Comparison of ENCODE assay signal across 26 cellular contexts in the genomic region with DNA sequence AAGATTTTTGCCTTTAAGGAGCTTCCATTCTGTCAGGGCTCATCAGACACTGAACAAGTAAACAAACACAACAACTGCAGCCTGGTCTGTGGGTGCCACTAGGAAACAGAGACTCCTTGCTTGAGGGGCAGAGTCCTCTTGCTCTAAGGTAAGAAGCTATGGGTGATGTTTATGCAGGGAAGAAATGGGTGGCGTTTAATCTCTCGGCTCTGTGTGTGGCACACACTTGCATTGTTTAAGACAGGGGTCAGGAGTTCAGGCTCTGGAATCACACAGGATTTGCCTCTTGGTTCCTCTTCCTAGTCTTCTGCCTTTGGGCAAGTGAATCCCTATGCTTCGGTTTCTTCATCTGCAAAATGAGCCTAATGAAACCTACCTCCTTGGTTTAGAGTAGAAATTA.
DNase-seq lines count a peak whose midpoint lies in the region; ATAC-seq and TF ChIP-seq lines count a peak whose summit lies in the region.
"Had no signal": no experiment of that assay in that cellular context is flagged by ENCODE, and none has a peak within 500 bp of the region (broad histone marks: within the 10 kb centered on the region; RNA-seq: fewer than 3 reads in every experiment).

No MANE protein-coding gene starts in this region.

- TF ChIP-seq CTCF in natural killer cell (IDR thresholded peaks at IDR 0.05), result no peak
- no peak for TF ChIP-seq CTCF in upper lobe of right lung (IDR thresholded peaks at IDR 0.05)

- peaks cover 6% of the 10 kb centered on the region for H3K4me1 ChIP-seq in upper lobe of right lung
- H3K4me1 ChIP-seq: BE2C, Caco-2 had no signal

- POLR2A ChIA-PET in activated CD4-positive, alpha-beta memory T cell treated with anti-CD3 and anti-CD28 coated beads, Interleukin-2, amount 10 ng/mL, durations not matched to agents 7 days and 5 days (lab: Charles Lee), result interaction anchor here (0.6 kb wide), 1 partner anchor 10 kb away, joined by 3 read pairs; no protein-coding TSS in a partner anchor
- POLR2A ChIA-PET in activated CD4-positive, alpha-beta memory T cell treated with anti-CD3 and anti-CD28 coated beads for 36 hours (lab: Charles Lee), result interaction anchor here (1.1 kb wide), 1 partner anchor 9 kb away, joined by 4 read pairs; no protein-coding TSS in a partner anchor

- peaks cover 70% of the 10 kb centered on the region for H3K4me1 Mint-ChIP-seq in activated CD4-positive, alpha-beta memory T cell treated with anti-CD3 and anti-CD28 coated beads, Interleukin-2, amount 10 ng/mL, durations not matched to agents 7 days and 5 days
- H3K4me1 Mint-ChIP-seq in activated CD4-positive, alpha-beta memory T cell treated with anti-CD3 and anti-CD28 coated beads for 36 hours (ENCODE audit: low read depth), result peaks cover 76% of the 10 kb centered on the region
- peaks cover 74% of the 10 kb centered on the region for H3K4me1 Mint-ChIP-seq in central memory CD8-positive, alpha-beta T cell
- H3K4me1 Mint-ChIP-seq in natural killer cell, result peaks cover 87 to 91% of the 10 kb centered on the region in 2 donors

- no peak for DNase-seq in activated CD4-positive, alpha-beta memory T cell treated with anti-CD3 and anti-CD28 coated beads, Interleukin-2, amount 10 ng/mL, durations not matched to agents 7 days and 5 days
- no peak for DNase-seq in activated CD4-positive, alpha-beta memory T cell treated with anti-CD3 and anti-CD28 coated beads for 36 hours
- DNase-seq in central memory CD8-positive, alpha-beta T cell (ENCODE audit: low spot score in 2 of 2), result no peak
- DNase-seq in natural killer cell, result no peak
- no peak for DNase-seq in upper lobe of right lung
- no peak for DNase-seq in stimulated activated CD4-positive, alpha-beta T cell treated with anti-CD3 and anti-CD28 coated beads, Interleukin-4, amount 100 ng/mL, for 24 hours
- no peak for DNase-seq in left lobe of liver (ENCODE audit: low spot score)
- DNase-seq: 8988T, ACHN, BE2C, Caco-2, GDM1, GOT3, HFFc6, Karpas-422, NCI-H1105, NCI-H1436 treated with DMSO at 0.1 percent for 48 hours, NCI-H187 treated with DMSO at 0.1 percent for 48 hours, NCI-H524 treated with DMSO at 0.1 percent for 48 hours, NCI-H774, PC-3 had no signal

- intact Hi-C loops in activated CD4-positive, alpha-beta memory T cell treated with anti-CD3 and anti-CD28 coated beads for 36 hours (cut with micrococcal nuclease), result no loop called here
- intact Hi-C loops in natural killer cell (cut with micrococcal nuclease), result no loop called here
- intact Hi-C loops in upper lobe of right lung (cut with DNase I), result no loop called here

- no peak overlapping the region for H3K4me3 ChIP-seq in upper lobe of right lung
- H3K4me3 ChIP-seq: GM12878, HAP-1 had no signal

- H3K9me3 ChIP-seq in upper lobe of right lung, result no peaks in the 10 kb centered on the region
- H3K9me3 ChIP-seq: BE2C, Caco-2, HAP-1 had no signal

- no peak overlapping the region for H3K4me3 Mint-ChIP-seq in activated CD4-positive, alpha-beta memory T cell treated with anti-CD3 and anti-CD28 coated beads, Interleukin-2, amount 10 ng/mL, durations not matched to agents 7 days and 5 days
- H3K4me3 Mint-ChIP-seq in activated CD4-positive, alpha-beta memory T cell treated with anti-CD3 and anti-CD28 coated beads for 36 hours, result no peak overlapping the region
- H3K4me3 Mint-ChIP-seq in central memory CD8-positive, alpha-beta T cell, result peak overlapping the region; percentile 12
- H3K4me3 Mint-ChIP-seq in natural killer cell, result peak overlapping the region; percentile 67
- H3K4me3 Mint-ChIP-seq: CD14-positive monocyte, HFFc6 had no signal

- H3K27me3 ChIP-seq in upper lobe of right lung, result no peaks in the 10 kb centered on the region
- H3K27me3 ChIP-seq: BE2C had no signal

- CTCF ChIA-PET in activated CD4-positive, alpha-beta memory T cell treated with anti-CD3 and anti-CD28 coated beads, Interleukin-2, amount 10 ng/mL, durations not matched to agents 7 days and 5 days (lab: Charles Lee), result no interaction called here
- CTCF ChIA-PET in activated CD4-positive, alpha-beta memory T cell treated with anti-CD3 and anti-CD28 coated beads for 36 hours (lab: Charles Lee), result no interaction called here

- ATAC-seq in central memory CD8-positive, alpha-beta T cell (replicated peaks; ENCODE audit: extremely low read depth, poor library complexity, severe bottlenecking), result no peak
- ATAC-seq in natural killer cell, result no peak
- peak; percentile 27 for ATAC-seq in upper lobe of right lung
- no peak for ATAC-seq in HG03097 (IDR thresholded peaks at IDR 0.05; ENCODE audit: low FRiP score, unreplicated experiment)
- ATAC-seq in left lobe of liver, result no peak
- ATAC-seq: GM12878, PC-3, SK-N-SH treated with all-trans-retinoic acid at 6 μM for 48 hours had no signal

- no peak overlapping the region for H3K27ac ChIP-seq in upper lobe of right lung

- no peaks in the 10 kb centered on the region for H3K27me3 Mint-ChIP-seq in activated CD4-positive, alpha-beta memory T cell treated with anti-CD3 and anti-CD28 coated beads, Interleukin-2, amount 10 ng/mL, durations not matched to agents 7 days and 5 days
- no peaks in the 10 kb centered on the region for H3K27me3 Mint-ChIP-seq in activated CD4-positive, alpha-beta memory T cell treated with anti-CD3 and anti-CD28 coated beads for 36 hours
- no peaks in the 10 kb centered on the region for H3K27me3 Mint-ChIP-seq in central memory CD8-positive, alpha-beta T cell
- no peaks in the 10 kb centered on the region for H3K27me3 Mint-ChIP-seq in natural killer cell (ENCODE audit: low read depth in 2 of 2)

- peaks cover 32% of the 10 kb centered on the region for H3K36me3 Mint-ChIP-seq in activated CD4-positive, alpha-beta memory T cell treated with anti-CD3 and anti-CD28 coated beads, Interleukin-2, amount 10 ng/mL, durations not matched to agents 7 days and 5 days (ENCODE audit: low read depth)
- H3K36me3 Mint-ChIP-seq in activated CD4-positive, alpha-beta memory T cell treated with anti-CD3 and anti-CD28 coated beads for 36 hours, result peaks cover 25% of the 10 kb centered on the region
- peaks cover 50% of the 10 kb centered on the region for H3K36me3 Mint-ChIP-seq in central memory CD8-positive, alpha-beta T cell (ENCODE audit: insufficient read depth)
- H3K36me3 Mint-ChIP-seq in natural killer cell, result peaks cover 24% of the 10 kb centered on the region

- no peaks in the 10 kb centered on the region for H3K36me3 ChIP-seq in upper lobe of right lung
- H3K36me3 ChIP-seq: BE2C, HAP-1 had no signal

- H3K27ac Mint-ChIP-seq in activated CD4-positive, alpha-beta memory T cell treated with anti-CD3 and anti-CD28 coated beads, Interleukin-2, amount 10 ng/mL, durations not matched to agents 7 days and 5 days, result peak overlapping the region; percentile 1
- H3K27ac Mint-ChIP-seq in activated CD4-positive, alpha-beta memory T cell treated with anti-CD3 and anti-CD28 coated beads for 36 hours, result no peak overlapping the region
- peak overlapping the region; percentile 81 for H3K27ac Mint-ChIP-seq in central memory CD8-positive, alpha-beta T cell (ENCODE audit: low read depth)
- peak overlapping the region; percentile 90 to 93 for H3K27ac Mint-ChIP-seq in natural killer cell
- H3K27ac Mint-ChIP-seq: CD14-positive monocyte, HFFc6 had no signal

- H3K9me3 Mint-ChIP-seq in activated CD4-positive, alpha-beta memory T cell treated with anti-CD3 and anti-CD28 coated beads, Interleukin-2, amount 10 ng/mL, durations not matched to agents 7 days and 5 days, result no peaks in the 10 kb centered on the region
- no peaks in the 10 kb centered on the region for H3K9me3 Mint-ChIP-seq in activated CD4-positive, alpha-beta memory T cell treated with anti-CD3 and anti-CD28 coated beads for 36 hours
- no peaks in the 10 kb centered on the region for H3K9me3 Mint-ChIP-seq in central memory CD8-positive, alpha-beta T cell
- H3K9me3 Mint-ChIP-seq in natural killer cell, result no peaks in the 10 kb centered on the region
- H3K9me3 Mint-ChIP-seq: HFFc6 had no signal

Comparison
In these comparisons a context has a peak if more than half of its experiments do, and no peak if none do; other contexts are left out.
1. H3K4me3 Mint-ChIP-seq: peak in central memory CD8-positive, alpha-beta T cell (single experiment) and natural killer cell (single experiment); none in activated CD4-positive, alpha-beta memory T cell treated with anti-CD3 and anti-CD28 coated beads, Interleukin-2, amount 10 ng/mL, durations not matched to agents 7 days and 5 days (single experiment) and activated CD4-positive, alpha-beta memory T cell treated with anti-CD3 and anti-CD28 coated beads for 36 hours (single experiment).